13 cellular contexts compared by ENCODE assay signal in genomic region chr12:92971869-92972524, GRCh38. TPM values are rescaled to one million over a fixed set of nuclear protein-coding genes. Genes with fewer than 3 reads are reported as not detected.
DNase-seq lines count a peak whose midpoint lies in the region; ATAC-seq, FAIRE-seq and TF ChIP-seq lines count a peak whose summit lies in the region.
"Had no signal": no experiment of that assay in that cellular context is flagged by ENCODE, and none has a peak within 500 bp of the region (broad histone marks: within the 10 kb centered on the region; RNA-seq: fewer than 3 reads in every experiment).

No MANE protein-coding gene starts in this region.

- POLR2A ChIA-PET in MCF 10A (lab: Yijun Ruan, JAX): interaction anchor here (0.6 to 5.1 kb wide), 8 partner anchors 11 to 473 kb away, joined by 3 to 105 read pairs (median 3); partner anchors contain the start of gene EEA1

- no peak for TF ChIP-seq POLR2A in breast epithelium (IDR thresholded peaks at IDR 0.05)

- H3K36me3 Mint-ChIP-seq in MCF 10A (ENCODE audit: insufficient read depth, unreplicated experiment) (no peaks in the 10 kb centered on the region), astrocyte (ENCODE audit: low read depth, unreplicated experiment) (no peaks in the 10 kb centered on the region)
- H3K36me3 Mint-ChIP-seq: neural progenitor cell had no signal

- ATAC-seq in aorta (ENCODE audit: low FRiP score) (peak; percentile 57), GM19328 (IDR thresholded peaks at IDR 0.05; ENCODE audit: unreplicated experiment) (no peak)

- no peak overlapping the region for H2AFZ ChIP-seq in astrocyte (ENCODE audit: low read depth, low read length)
- H2AFZ ChIP-seq: neural progenitor cell had no signal

- CTCF ChIA-PET in MCF 10A (lab: Yijun Ruan, JAX): interaction anchor here (0.6 kb wide), 1 partner anchor 12 kb away, joined by 4 read pairs; no protein-coding TSS in a partner anchor

- H3K27me3 Mint-ChIP-seq in MCF 10A (ENCODE audit: insufficient read depth, unreplicated experiment) (no peaks in the 10 kb centered on the region), astrocyte (ENCODE audit: low read depth, unreplicated experiment) (no peaks in the 10 kb centered on the region)

- TF ChIP-seq CTCF in MCF 10A (IDR thresholded peaks at IDR 0.05; ENCODE audit: unreplicated experiment) (no peak), breast epithelium (IDR thresholded peaks at IDR 0.05) (no peak), astrocyte (IDR thresholded peaks at IDR 0.05; ENCODE audit: insufficient read depth, low read depth, low read length) (no peak), coronary artery (IDR thresholded peaks at IDR 0.05) (no peak)

- H3K27ac ChIP-seq in breast epithelium: peak overlapping the region in 1 of 2 donors; percentile 5
- H3K27ac ChIP-seq in astrocyte (ENCODE audit: low read depth, low read length): peak overlapping the region; percentile 68
- no peak overlapping the region for H3K27ac ChIP-seq in aorta (ENCODE audit: low read depth in 1 of 2, low read length in 2 of 2)
- H3K27ac ChIP-seq in coronary artery: no peak overlapping the region
- H3K27ac ChIP-seq: neural progenitor cell had no signal

- BruUV-seq in MCF 10A (replicated peaks; lab: Mats Ljungman, UMichigan): no TSS peak

- H3K27me3 ChIP-seq in breast epithelium: no peaks in the 10 kb centered on the region
- H3K27me3 ChIP-seq in astrocyte (ENCODE audit: insufficient read depth, low read length): no peaks in the 10 kb centered on the region
- H3K27me3 ChIP-seq in aorta (ENCODE audit: control insufficient read depth in 1 of 2, insufficient read depth in 2 of 2, low read length in 1 of 2): no peaks in the 10 kb centered on the region
- H3K27me3 ChIP-seq: neural progenitor cell had no signal

- H3K36me3 ChIP-seq in breast epithelium (no peaks in the 10 kb centered on the region), astrocyte (ENCODE audit: insufficient read depth, low read length) (no peaks in the 10 kb centered on the region), aorta (ENCODE audit: control insufficient read depth in 1 of 2, insufficient read depth in 2 of 2, low read length in 1 of 2) (no peaks in the 10 kb centered on the region)
- H3K36me3 ChIP-seq: neural progenitor cell had no signal

- H3K4me3 Mint-ChIP-seq in MCF 10A (ENCODE audit: unreplicated experiment): no peak overlapping the region
- no peak overlapping the region for H3K4me3 Mint-ChIP-seq in astrocyte (ENCODE audit: unreplicated experiment)
- H3K4me3 Mint-ChIP-seq: activated naive CD8-positive, alpha-beta T cell; neural progenitor cell had no signal

- DNase-seq in MCF 10A (ENCODE audit: unreplicated experiment): peak; percentile 71
- no peak for DNase-seq in breast epithelium (ENCODE audit: low spot score in 2 of 2)
- DNase-seq in astrocyte (ENCODE audit: low read depth): peak; percentile 84
- DNase-seq in hepatic stellate cell (ENCODE audit: low spot score): peak; percentile 32
- DNase-seq in aorta: no peak
- DNase-seq in cerebellar cortex (ENCODE audit: low spot score): no peak
- no peak for DNase-seq in coronary artery (ENCODE audit: low spot score)
- DNase-seq: 8988T, H7, Karpas-422 had no signal

- H3K4me1 Mint-ChIP-seq in MCF 10A (ENCODE audit: insufficient read depth, unreplicated experiment) (peaks cover 31% of the 10 kb centered on the region), astrocyte (ENCODE audit: low read depth, unreplicated experiment) (peaks cover 21% of the 10 kb centered on the region)

- 83 to 84% methylated on average over 1 of the region's 1 CpG for WGBS in aorta, 2 donors

- no peaks in the 10 kb centered on the region for H3K79me2 ChIP-seq in astrocyte (ENCODE audit: insufficient read depth, low read length)

- peak overlapping the region; percentile 64 for H3K4me2 ChIP-seq in astrocyte (ENCODE audit: low read length)
- H3K4me2 ChIP-seq: neural progenitor cell had no signal

- H3K27ac Mint-ChIP-seq in MCF 10A (ENCODE audit: low read depth, unreplicated experiment): peak overlapping the region; percentile 40
- H3K27ac Mint-ChIP-seq in astrocyte (ENCODE audit: unreplicated experiment): peak overlapping the region; percentile 83
- H3K27ac Mint-ChIP-seq: activated naive CD8-positive, alpha-beta T cell; neural progenitor cell had no signal

- intact Hi-C loops in MCF 10A (cut with micrococcal nuclease) (loop anchor here (5.0 kb wide), 2 partner anchors 45 to 185 kb away; partner anchors contain the start of gene EEA1), breast epithelium (cut with DNase I; ENCODE audit: low total_unique reads) (no loop called here), aorta (cut with DNase I) (no loop called here)

- H3K9ac ChIP-seq in astrocyte (ENCODE audit: low read length): peak overlapping the region; percentile 38
- H3K9ac ChIP-seq: neural progenitor cell had no signal

- no peaks in the 10 kb centered on the region for H3K4me1 ChIP-seq in breast epithelium
- H3K4me1 ChIP-seq in astrocyte (ENCODE audit: insufficient read depth, low read length): peaks cover 20% of the 10 kb centered on the region
- no peaks in the 10 kb centered on the region for H3K4me1 ChIP-seq in aorta (ENCODE audit: control insufficient read depth in 1 of 2, insufficient read depth in 2 of 2, low read length in 2 of 2)
- H3K4me1 ChIP-seq: neural progenitor cell had no signal

- H3K9me3 ChIP-seq in breast epithelium (peaks cover 5 to 8% of the 10 kb centered on the region in 2 donors), astrocyte (ENCODE audit: insufficient read depth, low read depth, low read length) (peaks cover 7% of the 10 kb centered on the region), aorta (ENCODE audit: control insufficient read depth, low read length) (peaks cover 3% of the 10 kb centered on the region)

- H3K9me3 Mint-ChIP-seq in MCF 10A (ENCODE audit: unreplicated experiment) (no peaks in the 10 kb centered on the region), astrocyte (ENCODE audit: unreplicated experiment) (peaks cover 3% of the 10 kb centered on the region)

- H3K4me3 ChIP-seq in breast epithelium: no peak overlapping the region
- no peak overlapping the region for H3K4me3 ChIP-seq in astrocyte (ENCODE audit: insufficient read depth, low read depth, low read length)
- H3K4me3 ChIP-seq in aorta (ENCODE audit: low read length in 2 of 2): no peak overlapping the region
- no peak overlapping the region for H3K4me3 ChIP-seq in coronary artery
- H3K4me3 ChIP-seq: neural progenitor cell had no signal

- no peaks in the 10 kb centered on the region for H4K20me1 ChIP-seq in astrocyte (ENCODE audit: insufficient read depth, low read length)

- peak; percentile 80 for FAIRE-seq in astrocyte (lab: Jason Lieb, UNC)

RNA-seq across cellular contexts. Expression of gene EEA1, which starts 42.9 kb away (rescaled TPM):
- total RNA-seq in MCF 10A (2022): 46.3 and 50.1 TPM in 2 replicates
- 10 to 100 TPM; 23.4 to 52.8 (median 27.2) TPM for total RNA-seq in breast epithelium
- 27.5 and 36.5 TPM in 2 replicates for total RNA-seq in astrocyte
- 10 to 100 TPM; 43.5 to 56.7 TPM for total RNA-seq in aorta
- 1 to 10 TPM; 5.3 to 5.7 TPM for polyA plus RNA-seq in aorta

Comparison
In these comparisons a context has a peak if more than half of its experiments do, and no peak if none do; other contexts are left out.
1. DNase-seq: peak in MCF 10A (single experiment), astrocyte (single experiment) and hepatic stellate cell (single experiment); none in breast epithelium (0 of 2), aorta (0 of 2), cerebellar cortex (single experiment) and coronary artery (single experiment).